In the genomic region with DNA sequence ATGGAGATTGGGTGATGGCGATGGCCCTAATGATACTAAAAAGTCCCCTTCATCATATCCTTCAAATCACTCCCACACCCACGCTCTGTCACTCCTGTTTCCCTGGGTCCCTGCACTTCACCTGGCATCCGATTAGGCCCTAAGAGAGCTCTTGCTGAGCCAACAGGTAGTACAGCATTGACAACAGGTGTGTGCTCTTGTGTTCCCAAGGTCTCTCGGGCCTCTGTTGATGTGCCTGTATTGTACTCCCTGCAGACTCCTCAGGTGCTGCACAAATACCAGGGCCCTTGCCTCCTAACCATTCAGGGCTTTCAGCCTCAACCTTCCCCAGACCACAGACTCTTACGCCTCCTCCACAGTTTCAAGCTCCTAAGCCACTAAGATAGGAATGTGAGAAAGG, we compare ENCODE assay signal across 1 cellular context.
TF ChIP-seq lines count a peak whose summit lies in the region.

No MANE protein-coding gene starts in this region.

TF ChIP-seq in HEK293, 187 proteins besides CTCF, POLR2A, EP300 and RAD21 (continued from another document):
- TF ChIP-seq MEIS1 (CRISPR knock-in tag; IDR thresholded peaks at IDR 0.05; ENCODE audit: borderline replicate concordance): no peak
- TF ChIP-seq ZNF677 (tag by site-specific recombination; IDR thresholded peaks at IDR 0.05): no peak
